19 cellular contexts compared by ENCODE assay signal in genomic region chr20:63357921-63358905, GRCh38. TPM values are rescaled to one million over a fixed set of nuclear protein-coding genes. Genes with fewer than 3 reads are reported as not detected.
DNase-seq lines count a peak whose midpoint lies in the region; ATAC-seq and TF ChIP-seq lines count a peak whose summit lies in the region.
"Had no signal": no experiment of that assay in that cellular context is flagged by ENCODE, and none has a peak within 500 bp of the region (broad histone marks: within the 10 kb centered on the region; RNA-seq: fewer than 3 reads in every experiment).

No MANE protein-coding gene starts in this region.

- no peak overlapping the region for H3K9ac ChIP-seq in SK-N-SH

- no peak for TF ChIP-seq RAD21 in SK-N-SH (IDR thresholded peaks at IDR 0.05; ENCODE audit: low read length)

- intact Hi-C loops in right cardiac atrium (cut with DNase I) = no loop called here

- CTCF ChIA-PET in SK-N-SH (lab: Yijun Ruan, JAX) = interaction anchor here (1.0 to 7.3 kb wide), 4 partner anchors 9 to 50 kb away, joined by 3 to 39 read pairs (median 18); no protein-coding TSS in a partner anchor

- DNase-seq in NCI-H1092 (lab: John Stamatoyannopoulos, UW) (peak; percentile 92), NCI-H774 (lab: John Stamatoyannopoulos, UW) (peak; percentile 74), right cardiac atrium (peak; percentile 41 to 87 (median 87)), iPS-NIHi11 (ENCODE audit: low spot score) (no peak), SK-N-SH (no peak)
- DNase-seq in activated CD4-positive, alpha-beta T cell treated with anti-CD3 and anti-CD28 coated beads for 48 hours = no peak
- DNase-seq: activated CD4-positive, alpha-beta T cell treated with anti-CD3 and anti-CD28 coated beads, Interleukin-2, amount 50 U/mL, for 48 hours; activated naive CD8-positive, alpha-beta T cell treated with anti-CD3 and anti-CD28 coated beads, Interleukin-2, amount 50 U/mL, for 24 hours; erythroblast; GDM1; immature natural killer cell; stimulated activated naive CD8-positive, alpha-beta T cell treated with anti-CD3 and anti-CD28 coated beads, Interleukin-15, amount 100 ng/mL, for 72 hours had no signal

- no peaks in the 10 kb centered on the region for H3K79me2 ChIP-seq in SK-N-SH (ENCODE audit: insufficient read depth)

- no peaks in the 10 kb centered on the region for H3K4me1 ChIP-seq in right cardiac atrium (ENCODE audit: control insufficient read depth, insufficient read depth, low read length)
- H3K4me1 ChIP-seq in SK-N-SH (ENCODE audit: control insufficient read depth in 1 of 2, insufficient read depth in 2 of 2, low read depth in 1 of 2, low read length in 1 of 2) = no peaks in the 10 kb centered on the region

- no peaks in the 10 kb centered on the region for H3K9me3 ChIP-seq in right cardiac atrium (ENCODE audit: control insufficient read depth, low read length)
- no peaks in the 10 kb centered on the region for H3K9me3 ChIP-seq in SK-N-SH
- H3K9me3 ChIP-seq: vagina had no signal

- H4K20me1 ChIP-seq in SK-N-SH (ENCODE audit: insufficient read depth) = no peaks in the 10 kb centered on the region

- H3K27ac ChIP-seq in C4-2B = peak overlapping the region; percentile 30
- no peak overlapping the region for H3K27ac ChIP-seq in right cardiac atrium (ENCODE audit: low read length)
- H3K27ac ChIP-seq in SK-N-SH (ENCODE audit: low read depth in 2 of 2, low read length in 1 of 2) = no peak overlapping the region
- H3K27ac ChIP-seq: vagina had no signal

- no peaks in the 10 kb centered on the region for H3K9me2 ChIP-seq in SK-N-SH

- H2AFZ ChIP-seq in SK-N-SH (ENCODE audit: low read depth) = no peak overlapping the region

- WGBS in right cardiac atrium = 65% methylated on average over 26 of the region's 26 CpGs
- 66% methylated on average over 11 of the region's 26 CpGs for WGBS in SK-N-SH (ENCODE audit: low lambda C conversion rate)

- no peaks in the 10 kb centered on the region for H3F3A ChIP-seq in SK-N-SH (replicated peaks; ENCODE audit: insufficient read depth)

- no peak overlapping the region for H3K4me2 ChIP-seq in SK-N-SH

- H3K27me3 ChIP-seq in right cardiac atrium (ENCODE audit: control insufficient read depth, insufficient read depth) (no peaks in the 10 kb centered on the region), SK-N-SH (ENCODE audit: insufficient read depth) (no peaks in the 10 kb centered on the region)

- no peak for TF ChIP-seq EP300 in SK-N-SH (IDR thresholded peaks at IDR 0.05; ENCODE audit: borderline replicate concordance in 1 of 2, low read depth in 1 of 2, low read length in 1 of 2)

- H3K4me3 ChIP-seq in right cardiac atrium (ENCODE audit: low read length) = no peak overlapping the region
- no peak overlapping the region for H3K4me3 ChIP-seq in SK-N-SH (ENCODE audit: low read depth in 2 of 2, low read length in 1 of 2)
- H3K4me3 ChIP-seq: vagina had no signal

- ATAC-seq in right cardiac atrium (peak; percentile 33 to 65), HG03097 (IDR thresholded peaks at IDR 0.05; ENCODE audit: low FRiP score, unreplicated experiment) (no peak)
- ATAC-seq: activated naive CD8-positive, alpha-beta T cell treated with anti-CD3 and anti-CD28 coated beads, Interleukin-2, amount 50 U/mL, for 24 hours; CD8-positive, alpha-beta T cell; stimulated activated naive CD8-positive, alpha-beta T cell treated with anti-CD3 and anti-CD28 coated beads, Interleukin-15, amount 100 ng/mL, for 72 hours had no signal

- no peaks in the 10 kb centered on the region for H3K36me3 ChIP-seq in SK-N-SH (replicated peaks in 1 of 2; ENCODE audit: control insufficient read depth in 1 of 2, insufficient read depth in 2 of 2, low read length in 1 of 2)
- H3K36me3 ChIP-seq: vagina had no signal

- TF ChIP-seq CTCF in C4-2B (conservative IDR thresholded peaks at IDR 0.05) (no peak), SK-N-SH (IDR thresholded peaks at IDR 0.05) (no peak)

- POLR2A ChIA-PET in SK-N-SH (lab: Yijun Ruan, JAX) = no interaction called here

TF ChIP-seq in SK-N-SH, 30 proteins besides CTCF, POLR2A, EP300 and RAD21:
- TF ChIP-seq MAX (IDR thresholded peaks at IDR 0.05; ENCODE audit: low read depth) (no peak), YY1 (IDR thresholded peaks at IDR 0.05; ENCODE audit: low read depth) (no peak), TCF12 (IDR thresholded peaks at IDR 0.05) (no peak), IRF3 (IDR thresholded peaks at IDR 0.05; ENCODE audit: low read depth, low read length) (no peak), TEAD4 (IDR thresholded peaks at IDR 0.05; ENCODE audit: borderline replicate concordance, insufficient read depth) (no peak), MEF2A (IDR thresholded peaks at IDR 0.05; ENCODE audit: borderline replicate concordance, low read depth) (no peak), ELF1 (IDR thresholded peaks at IDR 0.05) (no peak), GABPA (IDR thresholded peaks at IDR 0.05; ENCODE audit: low read depth) (no peak)

RNA-seq across cellular contexts. Expression of gene CHRNA4, which starts 2.9 kb away (rescaled TPM):
- under 1 TPM in 3 of 4 donors, not detected in 1; 0.17 to 0.54 (median 0.38) TPM for total RNA-seq in right cardiac atrium
- polyA plus RNA-seq in right cardiac atrium = 0.02 TPM
- polyA plus RNA-seq in SK-N-SH (2012; rRNA removed) = not detected in 2 replicates
- polyA plus RNA-seq in SK-N-SH (2012; cell fraction: cytosol; rRNA removed) = not detected in 2 replicates
- not detected in 2 replicates for polyA plus RNA-seq in SK-N-SH (2012; cell fraction: nucleus; rRNA removed)
- total RNA-seq: bronchial epithelial cell; CD8-positive, alpha-beta T cell; NCI-H460 had no signal
- polyA plus RNA-seq: AG04450, immature natural killer cell had no signal

Comparison
In these comparisons a context has a peak if more than half of its experiments do, and no peak if none do; other contexts are left out.
1. DNase-seq: peak in NCI-H1092 (single experiment), NCI-H774 (single experiment) and right cardiac atrium (3 of 3); none in iPS-NIHi11 (single experiment), SK-N-SH (single experiment) and activated CD4-positive, alpha-beta T cell treated with anti-CD3 and anti-CD28 coated beads for 48 hours (single experiment).